ENCODE assay signal across 8 cellular contexts in the genomic region with DNA sequence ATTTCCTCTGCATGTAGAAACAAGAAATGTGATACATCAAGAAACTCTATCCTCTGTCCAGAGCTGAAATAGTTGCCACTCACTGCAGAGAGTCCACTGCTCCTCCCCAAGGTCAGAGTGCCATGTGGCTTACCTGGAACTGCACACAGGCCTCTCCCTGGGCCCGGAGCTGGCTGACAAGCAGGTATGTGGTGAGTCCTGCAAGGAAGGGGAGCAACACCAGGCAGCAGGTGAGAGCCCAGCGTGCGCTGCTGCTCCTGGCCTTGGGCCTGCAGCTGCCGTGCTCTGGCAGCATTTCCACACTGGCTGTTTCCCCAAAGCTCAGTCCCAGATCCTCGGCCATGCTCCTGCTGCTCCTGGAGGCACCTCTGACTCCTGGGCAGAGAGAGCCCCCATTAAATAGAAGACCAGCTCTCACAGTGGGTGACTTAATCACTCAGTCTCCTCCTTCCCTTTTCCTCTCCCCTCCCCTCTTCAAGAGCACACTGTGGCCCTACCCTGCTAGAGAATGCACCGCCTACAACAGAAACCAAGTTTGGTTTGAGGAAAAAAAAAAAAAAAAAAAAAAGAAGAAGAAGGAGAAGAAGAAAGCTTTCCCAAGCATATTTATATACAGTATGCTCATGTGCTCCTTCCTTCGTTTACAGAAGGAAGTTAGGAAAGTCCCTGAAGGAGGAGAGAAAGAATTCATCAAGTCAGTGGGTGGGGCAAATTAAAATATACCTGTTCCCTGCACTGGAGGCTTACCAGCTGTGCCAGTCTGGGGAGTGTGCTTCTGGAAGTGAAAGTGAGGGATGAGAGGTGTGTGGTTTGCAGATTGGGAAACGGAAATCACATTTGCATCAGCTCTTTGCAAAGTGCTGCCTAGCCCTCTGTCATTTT. TPM values are rescaled to one million over a fixed set of nuclear protein-coding genes. Genes with fewer than 3 reads are reported as not detected.
A peak's percentile ranks its signal among the peaks of the same experiment; 100 is the strongest.
DNase-seq lines count a peak whose midpoint lies in the region; ATAC-seq, FAIRE-seq and TF ChIP-seq lines count a peak whose summit lies in the region.

A gene (minus strand): TSS at position 370 of the 882 bp plus-strand sequence. CDS start 27 bp downstream, at position 343.

- H3K4me1 ChIP-seq in body of pancreas: peaks cover 28% of the 10 kb centered on the region
- H3K4me1 ChIP-seq in thyroid gland: peaks cover 5 to 20% of the 10 kb centered on the region in 2 donors

- DNase-seq in A172 (ENCODE audit: low spot score): peak; percentile 13
- peak; percentile 54 for DNase-seq in NCI-H2196 treated with DMSO at 0.1 percent for 48 hours (lab: John Stamatoyannopoulos, UW; ENCODE audit: unreplicated experiment)
- peak; percentile 45 to 75 (median 72) for DNase-seq in body of pancreas
- peak; percentile 13 to 79 for DNase-seq in lung microvascular endothelial cell (ENCODE audit: low read depth in 2 of 2)
- peak; percentile 73 to 78 for DNase-seq in thyroid gland
- no peak for DNase-seq in frontal cortex (ENCODE audit: low spot score in 2 of 2)

- ATAC-seq in GM18511 (IDR thresholded peaks at IDR 0.05; ENCODE audit: unreplicated experiment) (peak; percentile 95), HG02970 (IDR thresholded peaks at IDR 0.05; ENCODE audit: low FRiP score, unreplicated experiment) (peak; percentile 82), body of pancreas (peak; percentile 61)

- H3K4me3 ChIP-seq in body of pancreas: no peak within 1 kb of the TSS
- H3K4me3 ChIP-seq in thyroid gland (replicated peaks in 1 of 3): no peak within 1 kb of the TSS

- H3K36me3 ChIP-seq in body of pancreas (replicated peaks in 1 of 2; ENCODE audit: insufficient read depth in 1 of 2, low read depth in 2 of 2) (no peaks in the 10 kb centered on the region), thyroid gland (no peaks in the 10 kb centered on the region)

- H3K9me3 ChIP-seq in body of pancreas (no peaks in the 10 kb centered on the region), thyroid gland (no peaks in the 10 kb centered on the region)

- H3K27ac ChIP-seq in body of pancreas (peak within 1 kb of the TSS in 3 of 4 donors; percentile 60 to 80 (median 70)), thyroid gland (peak within 1 kb of the TSS; percentile 23 to 56 (median 53))

- WGBS in body of pancreas, 2 donors: 14 to 22% methylated on average over 7 to 8 of the region's 8 CpGs
- 19 to 20% methylated on average over 6 to 8 of the region's 8 CpGs for WGBS in thyroid gland, 2 donors

- TF ChIP-seq CTCF in body of pancreas (IDR thresholded peaks at IDR 0.05) (peak in 1 of 7 experiments; percentile 6), thyroid gland (IDR thresholded peaks at IDR 0.05) (peak in 1 of 6 experiments; percentile 8)

- TF ChIP-seq POLR2A in body of pancreas (IDR thresholded peaks at IDR 0.05) (peak in 1 of 3 donors; percentile 3), thyroid gland (IDR thresholded peaks at IDR 0.05) (peak in 1 of 2 donors; percentile 40)

- no peak for FAIRE-seq in frontal cortex (lab: Jason Lieb, UNC)

- intact Hi-C loops in body of pancreas (cut with DNase I): no loop called here
- intact Hi-C loops in thyroid gland (cut with DNase I): no loop called here

- H3K27me3 ChIP-seq in body of pancreas (no peaks in the 10 kb centered on the region), thyroid gland (no peaks in the 10 kb centered on the region)

RNA-seq across cellular contexts. Expression of the gene that starts here (rescaled TPM):
- total RNA-seq in A172 (2014; rRNA removed; shearing (Covaris generic)): 0.12 and 0.14 TPM in 2 replicates
- total RNA-seq in body of pancreas: under 1 TPM in 1 of 2 donors, not detected in 1; 0.26 TPM
- total RNA-seq in lung microvascular endothelial cell: 0.87 and 2.6 TPM in 2 replicates
- total RNA-seq in thyroid gland: 1 to 10 TPM; 1.1 to 4.3 (median 2.6) TPM
- total RNA-seq in frontal cortex: under 0.01 TPM

Comparison
In these comparisons a context has a peak if more than half of its experiments do, and no peak if none do; other contexts are left out.
1. Peak in DNase-seq in A172; RNA of the gene not detected or under 1 TPM.
2. Peak in DNase-seq, ATAC-seq and H3K27ac ChIP-seq in body of pancreas; RNA of the gene not detected or under 1 TPM.
3. DNase-seq: peak in NCI-H2196 treated with DMSO at 0.1 percent for 48 hours (single experiment), lung microvascular endothelial cell (2 of 2) and thyroid gland (2 of 2); none in frontal cortex (0 of 2).
4. Peak in every context shown above with its lines, with median percentiles within 50 percentile points of each other: ATAC-seq.